20 cellular contexts compared by ENCODE assay signal in the genomic region with DNA sequence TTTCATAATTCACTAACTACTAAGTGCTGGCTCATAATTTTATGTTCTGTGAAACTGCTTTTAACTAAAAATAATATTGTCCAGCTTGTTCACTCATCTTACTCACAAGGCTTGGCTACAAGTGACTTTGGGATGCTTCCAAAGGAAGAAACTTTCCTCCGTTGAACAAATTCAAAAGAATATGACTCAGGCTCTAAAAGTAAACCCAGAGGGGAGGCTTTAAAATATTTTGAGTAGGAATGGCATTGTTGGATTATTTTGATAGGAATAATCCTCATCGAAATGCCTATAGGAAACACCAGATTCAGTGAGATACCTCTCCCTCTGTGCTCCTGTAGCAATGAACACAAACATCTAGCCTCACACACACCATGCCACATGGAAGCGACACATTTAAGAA. TPM values are rescaled to one million over a fixed set of nuclear protein-coding genes. Genes with fewer than 3 reads are reported as not detected.
A peak's percentile ranks its signal among the peaks of the same experiment; 100 is the strongest.
DNase-seq lines count a peak whose midpoint lies in the region; ATAC-seq and TF ChIP-seq lines count a peak whose summit lies in the region.
"Had no signal": no experiment of that assay in that cellular context is flagged by ENCODE, and none has a peak within 500 bp of the region (broad histone marks: within the 10 kb centered on the region; RNA-seq: fewer than 3 reads in every experiment).

No MANE protein-coding gene starts in this region.

- no peak for TF ChIP-seq EP300 in SK-N-SH (IDR thresholded peaks at IDR 0.05; ENCODE audit: borderline replicate concordance in 1 of 2, low read depth in 1 of 2, low read length in 1 of 2)

- H3K27me3 ChIP-seq in SK-N-SH (ENCODE audit: insufficient read depth) = no peaks in the 10 kb centered on the region
- no peaks in the 10 kb centered on the region for H3K27me3 ChIP-seq in fibroblast of lung (ENCODE audit: control insufficient read depth, insufficient read depth, low read length)
- H3K27me3 ChIP-seq: ascending aorta, tibial artery had no signal

- POLR2A ChIA-PET in SK-N-SH (lab: Yijun Ruan, JAX) = no interaction called here

- H3K9ac ChIP-seq in SK-N-SH = no peak overlapping the region; the same call in 1 of the 2 replicates
- H3K9ac ChIP-seq in fibroblast of lung (ENCODE audit: insufficient read depth, low read length) = no peak overlapping the region

- ATAC-seq in HG03045 (IDR thresholded peaks at IDR 0.05; ENCODE audit: unreplicated experiment) = no peak
- ATAC-seq: heart right ventricle, HepG2, left cardiac atrium had no signal

- H3K9me2 ChIP-seq in SK-N-SH = no peaks in the 10 kb centered on the region

- H3K79me2 ChIP-seq in SK-N-SH (ENCODE audit: insufficient read depth) (no peaks in the 10 kb centered on the region), fibroblast of lung (ENCODE audit: control insufficient read depth, insufficient read depth, low read length) (no peaks in the 10 kb centered on the region)

- DNase-seq in ELR (ENCODE audit: low read depth) = peak; percentile 59
- DNase-seq in SK-N-SH = no peak
- DNase-seq in fibroblast of lung (ENCODE audit: low read depth in 2 of 2) = peak; percentile 74 to 86
- peak; percentile 40 for DNase-seq in skeletal muscle cell (ENCODE audit: low read depth)
- no peak for DNase-seq in posterior vena cava (ENCODE audit: low spot score)
- DNase-seq in kidney glomerular epithelial cell (lab: John Stamatoyannopoulos, UW) = no peak
- DNase-seq in NCI-H2107 treated with DMSO at 0.1 percent for 48 hours (lab: John Stamatoyannopoulos, UW; ENCODE audit: unreplicated experiment) = no peak
- DNase-seq: CD8-positive, alpha-beta memory T cell; endodermal cell; left cardiac atrium; naive B cell; NCI-H1092 treated with DMSO at 0.1 percent for 48 hours; NCI-H2227 treated with DMSO at 0.1 percent for 48 hours; stimulated activated CD4-positive, alpha-beta T cell treated with anti-CD3 and anti-CD28 coated beads, Interleukin-2, amount 100 ng/mL, for 24 hours; stimulated activated CD8-positive, alpha-beta memory T cell treated with anti-CD3 and anti-CD28 coated beads, Interleukin-4, amount 100 ng/mL, for 48 hours; tibial artery had no signal

- H3K4me1 ChIP-seq in SK-N-SH (ENCODE audit: control insufficient read depth in 1 of 2, insufficient read depth in 2 of 2, low read depth in 1 of 2, low read length in 1 of 2) (no peaks in the 10 kb centered on the region), fibroblast of lung (ENCODE audit: control insufficient read depth, extremely low read depth, insufficient read depth, low read length) (peaks cover 6% of the 10 kb centered on the region)
- H3K4me1 ChIP-seq: ascending aorta had no signal

- TF ChIP-seq CTCF in SK-N-SH (IDR thresholded peaks at IDR 0.05) = no peak
- no peak for TF ChIP-seq CTCF in fibroblast of lung (conservative IDR thresholded peaks at IDR 0.05 in 1 of 2, IDR thresholded peaks at IDR 0.05 in 1 of 2; ENCODE audit: low read depth in 1 of 2, low read length in 2 of 2)

- H3K9me3 ChIP-seq in SK-N-SH (no peaks in the 10 kb centered on the region), fibroblast of lung (ENCODE audit: control insufficient read depth, insufficient read depth, low read depth, low read length) (no peaks in the 10 kb centered on the region)
- H3K9me3 ChIP-seq: ascending aorta, heart right ventricle, tibial artery had no signal

- H3K4me3 ChIP-seq in SK-N-SH (ENCODE audit: low read depth in 2 of 2, low read length in 1 of 2) (no peak overlapping the region; a peak in 1 of 4 replicates), fibroblast of lung (replicated peaks in 1 of 4; ENCODE audit: control extremely low read depth in 1 of 4, insufficient read depth in 1 of 4, low read depth in 3 of 4, low read length in 4 of 4) (no peak overlapping the region), skeletal muscle cell (ENCODE audit: low read depth, low read length) (no peak overlapping the region)
- H3K4me3 ChIP-seq: ascending aorta, heart right ventricle, tibial artery had no signal

- peaks cover 10% of the 10 kb centered on the region for H3F3A ChIP-seq in SK-N-SH (replicated peaks; ENCODE audit: insufficient read depth)

- WGBS in SK-N-SH (ENCODE audit: low lambda C conversion rate) = 44% methylated on average over 3 of the region's 3 CpGs

- no peaks in the 10 kb centered on the region for H4K20me1 ChIP-seq in SK-N-SH (ENCODE audit: insufficient read depth)
- no peaks in the 10 kb centered on the region for H4K20me1 ChIP-seq in fibroblast of lung (ENCODE audit: control insufficient read depth, extremely low read depth, insufficient read depth, low read length)

- H3K36me3 ChIP-seq in SK-N-SH (replicated peaks in 1 of 2; ENCODE audit: control insufficient read depth in 1 of 2, insufficient read depth in 2 of 2, low read length in 1 of 2) (no peaks in the 10 kb centered on the region), fibroblast of lung (ENCODE audit: control insufficient read depth, insufficient read depth, low read length) (no peaks in the 10 kb centered on the region)
- H3K36me3 ChIP-seq: ascending aorta, heart right ventricle, tibial artery had no signal

- peak overlapping the region in 1 of 2 experiments; percentile 73; a peak in 2 of 4 replicates for H3K27ac ChIP-seq in SK-N-SH (ENCODE audit: low read depth in 2 of 2, low read length in 1 of 2)
- H3K27ac ChIP-seq in fibroblast of lung (ENCODE audit: insufficient read depth, low read length) = peak overlapping the region; percentile 8
- H3K27ac ChIP-seq: ascending aorta, heart right ventricle had no signal

- CTCF ChIA-PET in SK-N-SH (lab: Yijun Ruan, JAX) = no interaction called here

- no peak for TF ChIP-seq RAD21 in SK-N-SH (IDR thresholded peaks at IDR 0.05; ENCODE audit: low read length)

- H2AFZ ChIP-seq in SK-N-SH (ENCODE audit: low read depth) (no peak overlapping the region), fibroblast of lung (ENCODE audit: low read length) (peak overlapping the region; percentile 66)

- intact Hi-C loops in posterior vena cava (cut with DNase I) = no loop called here

- H3K4me2 ChIP-seq in SK-N-SH (peak overlapping the region; percentile 35), fibroblast of lung (ENCODE audit: extremely low read depth, insufficient read depth, low read length) (no peak overlapping the region)

TF ChIP-seq in SK-N-SH, 30 proteins besides CTCF, POLR2A, EP300 and RAD21:
- TF ChIP-seq GABPA (IDR thresholded peaks at IDR 0.05; ENCODE audit: low read depth) = no peak
- TF ChIP-seq SIN3A (IDR thresholded peaks at IDR 0.05; ENCODE audit: borderline replicate concordance, low read depth, low read length) = no peak
- TF ChIP-seq FOSL2 (IDR thresholded peaks at IDR 0.05; ENCODE audit: borderline replicate concordance, low read depth) = peak; percentile 47
- TF ChIP-seq, protein P1, sequence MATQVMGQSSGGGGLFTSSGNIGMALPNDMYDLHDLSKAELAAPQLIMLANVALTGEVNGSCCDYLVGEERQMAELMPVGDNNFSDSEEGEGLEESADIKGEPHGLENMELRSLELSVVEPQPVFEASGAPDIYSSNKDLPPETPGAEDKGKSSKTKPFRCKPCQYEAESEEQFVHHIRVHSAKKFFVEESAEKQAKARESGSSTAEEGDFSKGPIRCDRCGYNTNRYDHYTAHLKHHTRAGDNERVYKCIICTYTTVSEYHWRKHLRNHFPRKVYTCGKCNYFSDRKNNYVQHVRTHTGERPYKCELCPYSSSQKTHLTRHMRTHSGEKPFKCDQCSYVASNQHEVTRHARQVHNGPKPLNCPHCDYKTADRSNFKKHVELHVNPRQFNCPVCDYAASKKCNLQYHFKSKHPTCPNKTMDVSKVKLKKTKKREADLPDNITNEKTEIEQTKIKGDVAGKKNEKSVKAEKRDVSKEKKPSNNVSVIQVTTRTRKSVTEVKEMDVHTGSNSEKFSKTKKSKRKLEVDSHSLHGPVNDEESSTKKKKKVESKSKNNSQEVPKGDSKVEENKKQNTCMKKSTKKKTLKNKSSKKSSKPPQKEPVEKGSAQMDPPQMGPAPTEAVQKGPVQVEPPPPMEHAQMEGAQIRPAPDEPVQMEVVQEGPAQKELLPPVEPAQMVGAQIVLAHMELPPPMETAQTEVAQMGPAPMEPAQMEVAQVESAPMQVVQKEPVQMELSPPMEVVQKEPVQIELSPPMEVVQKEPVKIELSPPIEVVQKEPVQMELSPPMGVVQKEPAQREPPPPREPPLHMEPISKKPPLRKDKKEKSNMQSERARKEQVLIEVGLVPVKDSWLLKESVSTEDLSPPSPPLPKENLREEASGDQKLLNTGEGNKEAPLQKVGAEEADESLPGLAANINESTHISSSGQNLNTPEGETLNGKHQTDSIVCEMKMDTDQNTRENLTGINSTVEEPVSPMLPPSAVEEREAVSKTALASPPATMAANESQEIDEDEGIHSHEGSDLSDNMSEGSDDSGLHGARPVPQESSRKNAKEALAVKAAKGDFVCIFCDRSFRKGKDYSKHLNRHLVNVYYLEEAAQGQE (IDR thresholded peaks at IDR 0.05; ENCODE audit: low read depth, low read length) = no peak
- TF ChIP-seq RCOR1 (IDR thresholded peaks at IDR 0.05; ENCODE audit: low read length) = no peak
- peak; percentile 27; the same call in 1 of the 2 replicates for TF ChIP-seq NFIC (IDR thresholded peaks at IDR 0.05; ENCODE audit: borderline replicate concordance)
- TF ChIP-seq POLR2AphosphoS5 (IDR thresholded peaks at IDR 0.05; ENCODE audit: low read depth, low read length) = no peak
- TF ChIP-seq MEF2A (IDR thresholded peaks at IDR 0.05; ENCODE audit: borderline replicate concordance, low read depth) = peak; percentile 48; the same call in 1 of the 2 replicates
- no peak for TF ChIP-seq MAX (IDR thresholded peaks at IDR 0.05; ENCODE audit: low read depth)
- TF ChIP-seq TCF12 (IDR thresholded peaks at IDR 0.05) = peak; percentile 40; the same call in 1 of the 2 replicates

RNA-seq across cellular contexts. Expression of gene TLK1, which starts 25.2 kb away (rescaled TPM):
- 4.4 and 4.8 TPM in 2 replicates for polyA plus RNA-seq in SK-N-SH (2012; rRNA removed)
- 6.7 and 9.0 TPM in 2 replicates for polyA plus RNA-seq in SK-N-SH (2012; cell fraction: cytosol; rRNA removed)
- polyA plus RNA-seq in SK-N-SH (2012; cell fraction: nucleus; rRNA removed) = 3.4 and 5.2 TPM in 2 replicates
- 18.2 and 29.9 TPM in 2 replicates for total RNA-seq in fibroblast of lung
- polyA plus RNA-seq in fibroblast of lung = 22.1 and 23.5 TPM in 2 replicates
- 21.0 and 23.1 TPM in 2 replicates for polyA plus RNA-seq in fibroblast of lung (2012)
- 3.5 and 4.5 TPM in 2 replicates for polyA minus RNA-seq in fibroblast of lung (ENCODE audit: low replicate concordance)
- total RNA-seq in posterior vena cava = 10 to 100 TPM; 48.6 to 55.3 TPM

Comparison
In these comparisons a context has a peak if more than half of its experiments do, and no peak if none do; other contexts are left out.
1. DNase-seq: peak in ELR (single experiment), fibroblast of lung (2 of 2) and skeletal muscle cell (single experiment); none in SK-N-SH (single experiment), posterior vena cava (single experiment), kidney glomerular epithelial cell (single experiment) and NCI-H2107 treated with DMSO at 0.1 percent for 48 hours (single experiment).